ENCODE assay signal across 8 cellular contexts in genomic region chr18:63969965-63970802, GRCh38. TPM values are rescaled to one million over a fixed set of nuclear protein-coding genes. Genes with fewer than 3 reads are reported as not detected.
DNase-seq lines count a peak whose midpoint lies in the region; ATAC-seq and TF ChIP-seq lines count a peak whose summit lies in the region.

Gene SERPINB8 (plus strand): TSS chr18:63970081. CDS start chr18:63978309, 8,228 bp downstream.

- H3K9me2 ChIP-seq in Karpas-422 (replicated peaks; ENCODE audit: insufficient read depth, low read length): no peaks in the 10 kb centered on the region

- H3K9me3 Mint-ChIP-seq in neural crest cell: no peaks in the 10 kb centered on the region

- peak within 1 kb of the TSS; percentile 87 for H2AFZ ChIP-seq in Karpas-422 (ENCODE audit: low read length)

- peak within 1 kb of the TSS; percentile 96 for H3K4me3 Mint-ChIP-seq in neural crest cell

- peak within 1 kb of the TSS; percentile 76 for H3K4me3 ChIP-seq in Karpas-422 (ENCODE audit: low read length)
- H3K4me3 ChIP-seq in foreskin fibroblast (ENCODE audit: low read depth in 1 of 2, low read length in 2 of 2): peak within 1 kb of the TSS; percentile 81 to 87
- peak within 1 kb of the TSS; percentile 66 to 77 (median 70) for H3K4me3 ChIP-seq in stomach

- no peaks in the 10 kb centered on the region for H3K79me2 ChIP-seq in Karpas-422 (ENCODE audit: low read length)

- no peak for TF ChIP-seq EP300 in stomach (IDR thresholded peaks at IDR 0.05)

- H3K36me3 Mint-ChIP-seq in neural crest cell (ENCODE audit: low read depth): no peaks in the 10 kb centered on the region

- TF ChIP-seq CTCF in RWPE1 (conservative IDR thresholded peaks at IDR 0.05; ENCODE audit: low read depth) (no peak), foreskin fibroblast (IDR thresholded peaks at IDR 0.05; ENCODE audit: low read depth, low read length) (no peak), neural crest cell (conservative IDR thresholded peaks at IDR 0.05) (no peak), stomach (IDR thresholded peaks at IDR 0.05) (no peak)

- peak within 1 kb of the TSS; percentile 99 for H3K27ac Mint-ChIP-seq in neural crest cell (ENCODE audit: unreplicated experiment)

- POLR2A ChIA-PET in RWPE1 (lab: Yijun Ruan, JAX; ENCODE audit: low non-redundant PET): interaction anchor here (0.6 to 1.0 kb wide), 4 partner anchors 8 to 98 kb away, joined by 3 to 4 read pairs (median 3); no protein-coding TSS in a partner anchor

- no peaks in the 10 kb centered on the region for H3K9me3 ChIP-seq in Karpas-422 (ENCODE audit: low read length)
- H3K9me3 ChIP-seq in stomach: no peaks in the 10 kb centered on the region

- peaks cover 13% of the 10 kb centered on the region for H3K4me1 ChIP-seq in Karpas-422 (ENCODE audit: low read length)
- peaks cover 9 to 27% (median 15%) of the 10 kb centered on the region in 4 donors for H3K4me1 ChIP-seq in stomach

- CTCF ChIA-PET in RWPE1 (lab: Yijun Ruan, JAX): no interaction called here

- intact Hi-C loops in stomach (cut with DNase I; ENCODE audit: low total_unique reads): no loop called here

- H3K36me3 ChIP-seq in Karpas-422 (ENCODE audit: insufficient read depth, low read length) (no peaks in the 10 kb centered on the region), stomach (no peaks in the 10 kb centered on the region)

- TF ChIP-seq POLR2A in stomach (IDR thresholded peaks at IDR 0.05): peak in 2 of 4 donors; percentile 83 to 94

- H3K9ac ChIP-seq in Karpas-422 (ENCODE audit: low read length): peak within 1 kb of the TSS; percentile 76

- ATAC-seq in GM21786 (IDR thresholded peaks at IDR 0.05; ENCODE audit: unreplicated experiment): peak; percentile 95

- peak; percentile 99 for DNase-seq in DMS53 (lab: John Stamatoyannopoulos, UW)
- DNase-seq in Karpas-422: peak; percentile 93
- peak; percentile 87 for DNase-seq in RWPE1 (ENCODE audit: low spot score)
- peak; percentile 70 for DNase-seq in activated gamma-delta T cell treated with Interleukin-2 at 50 U/mL for 16 hours
- peak; percentile 94 to 99 for DNase-seq in foreskin fibroblast
- DNase-seq in neural crest cell (ENCODE audit: low read depth, low spot score): peak; percentile 81
- DNase-seq in stomach: peak; percentile 94

- no peak within 1 kb of the TSS for H3K27ac ChIP-seq in Karpas-422 (ENCODE audit: low read length)
- H3K27ac ChIP-seq in RWPE1: peak within 1 kb of the TSS; percentile 99
- peak within 1 kb of the TSS; percentile 95 to 100 (median 96) for H3K27ac ChIP-seq in stomach

- H4K20me1 ChIP-seq in Karpas-422 (ENCODE audit: insufficient read depth, low read depth, low read length): no peaks in the 10 kb centered on the region

- no peaks in the 10 kb centered on the region for H3K27me3 ChIP-seq in Karpas-422 (ENCODE audit: low read length)
- H3K27me3 ChIP-seq in stomach: no peaks in the 10 kb centered on the region

- H3K4me1 Mint-ChIP-seq in neural crest cell: peaks cover 22% of the 10 kb centered on the region

- no peaks in the 10 kb centered on the region for H3K27me3 Mint-ChIP-seq in neural crest cell (ENCODE audit: low read depth)

- H3K4me2 ChIP-seq in Karpas-422 (ENCODE audit: low read depth, low read length, poor library complexity, severe bottlenecking): peak within 1 kb of the TSS; percentile 80

- WGBS in stomach, 5 donors: 0% methylated on average over 42 to 62 of the region's 62 CpGs

RNA-seq across cellular contexts. Expression of gene SERPINB8, which starts in this region (rescaled TPM):
- 4.0 and 4.1 TPM in 2 replicates for total RNA-seq in Karpas-422 (2014; rRNA removed; shearing (Covaris generic); ENCODE audit: low replicate concordance)
- total RNA-seq in neural crest cell: 3.7 and 3.9 TPM in 2 replicates
- total RNA-seq in stomach: 10 to 100 TPM in 2 of 5 donors, 1 to 10 TPM in 3; 1.2 to 12.5 (median 9.5) TPM
- 10 to 100 TPM in 1 of 3 donors, 1 to 10 TPM in 2; 7.3 to 15.3 (median 7.4) TPM for polyA plus RNA-seq in stomach
